ENCODE assay signal across 8 cellular contexts in the genomic region with DNA sequence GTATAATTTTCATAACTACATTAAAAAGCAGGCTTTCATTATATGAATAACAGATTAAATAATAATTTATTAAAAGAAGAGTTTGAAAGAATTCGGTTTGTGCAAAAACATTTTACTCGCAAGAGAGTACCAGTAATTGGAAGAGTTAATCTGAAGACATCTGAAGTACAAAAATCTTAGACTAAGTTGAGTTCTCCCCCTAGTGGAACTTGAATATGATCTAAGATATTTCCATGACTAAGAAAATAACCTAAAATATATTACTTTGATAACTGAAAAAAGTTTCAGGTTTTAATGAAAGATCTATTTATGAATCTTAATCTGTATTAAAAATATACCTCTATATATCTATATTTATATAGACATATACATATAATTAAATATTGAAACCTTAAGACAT.
DNase-seq lines count a peak whose midpoint lies in the region; ATAC-seq, FAIRE-seq and TF ChIP-seq lines count a peak whose summit lies in the region.

No MANE protein-coding gene starts in this region.

- FAIRE-seq in G401.6 (lab: Jason Lieb, UNC): peak; percentile 97

- no peak overlapping the region for H3K27ac ChIP-seq in VCaP
- no peak overlapping the region for H3K27ac ChIP-seq in lung (ENCODE audit: low read depth in 1 of 2, low read length in 1 of 2)
- H3K27ac ChIP-seq in WERI-Rb-1: no peak overlapping the region

- no peaks in the 10 kb centered on the region for H3K4me1 ChIP-seq in lung (ENCODE audit: control insufficient read depth in 2 of 2, insufficient read depth in 2 of 2, low read length in 2 of 2)

- H3K4me3 ChIP-seq in lung (no peak overlapping the region), WERI-Rb-1 (ENCODE audit: low read depth, low read length) (no peak overlapping the region)

- DNase-seq in lung (ENCODE audit: low spot score) (no peak), NCI-H2081 treated with DMSO at 0.1 percent for 48 hours (lab: John Stamatoyannopoulos, UW) (no peak), WERI-Rb-1 (no peak)

- H3K27me3 ChIP-seq in lung (ENCODE audit: control insufficient read depth, insufficient read depth): no peaks in the 10 kb centered on the region
- H3K27me3 ChIP-seq in WERI-Rb-1 (ENCODE audit: insufficient read depth, low read depth, severe bottlenecking): no peaks in the 10 kb centered on the region

- TF ChIP-seq CTCF in VCaP (conservative IDR thresholded peaks at IDR 0.05) (peak; percentile 70), lung (IDR thresholded peaks at IDR 0.05; ENCODE audit: control extremely low read depth, extremely low read depth) (peak; percentile 22), WERI-Rb-1 (IDR thresholded peaks at IDR 0.05; ENCODE audit: low read depth, low read length) (no peak)

- H3K36me3 ChIP-seq in lung (ENCODE audit: control insufficient read depth in 2 of 2, insufficient read depth in 2 of 2, low read length in 2 of 2): peaks cover 1 to 10% of the 10 kb centered on the region in 2 donors
- no peaks in the 10 kb centered on the region for H3K36me3 ChIP-seq in WERI-Rb-1

- WGBS in lung, 2 donors: 15 to 55% methylated on average over 2 of the region's 2 CpGs

- ATAC-seq in HG03378 (IDR thresholded peaks at IDR 0.05; ENCODE audit: unreplicated experiment): peak; percentile 47
- ATAC-seq in lung (ENCODE audit: insufficient read depth, low FRiP score): no peak
- no peak for ATAC-seq in HG02870 (IDR thresholded peaks at IDR 0.05; ENCODE audit: unreplicated experiment)
- ATAC-seq in GM19324 (IDR thresholded peaks at IDR 0.05; ENCODE audit: low FRiP score, unreplicated experiment): no peak

- H3K9me3 ChIP-seq in lung (ENCODE audit: control insufficient read depth in 2 of 2, insufficient read depth in 1 of 2, low read length in 1 of 2) (no peaks in the 10 kb centered on the region), WERI-Rb-1 (ENCODE audit: severe bottlenecking) (no peaks in the 10 kb centered on the region)
